ENCODE assay signal across 9 cellular contexts in the genomic region with DNA sequence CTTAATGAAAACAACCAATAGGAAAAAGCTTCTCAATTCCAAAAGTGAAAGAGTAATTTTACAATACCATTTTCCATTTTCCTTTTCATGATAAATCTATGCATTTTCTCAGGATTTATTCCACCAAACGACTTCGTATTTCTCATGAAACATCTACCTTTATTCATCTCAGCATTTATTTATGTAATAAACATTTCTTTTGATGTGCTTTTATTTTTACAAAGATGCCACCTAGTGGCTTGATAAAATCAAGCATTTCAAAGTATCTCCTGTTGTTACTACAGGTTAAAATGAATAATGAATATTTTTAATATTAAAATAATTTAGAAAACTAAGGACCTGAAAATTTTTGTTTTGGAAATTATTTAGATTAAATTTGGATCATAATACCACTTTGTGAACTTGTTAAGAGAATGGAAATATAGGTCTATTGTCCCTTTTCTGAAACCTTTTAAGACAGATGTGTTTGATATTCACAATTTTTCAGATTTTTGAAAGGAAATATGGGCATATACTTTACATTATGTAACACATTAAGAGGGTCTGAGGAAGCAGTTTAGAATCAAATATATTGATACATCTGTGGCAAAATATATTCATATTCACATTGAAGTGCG. TPM values are rescaled to one million over a fixed set of nuclear protein-coding genes. Genes with fewer than 3 reads are reported as not detected.
A peak's percentile ranks its signal among the peaks of the same experiment; 100 is the strongest.
DNase-seq lines count a peak whose midpoint lies in the region; ATAC-seq and TF ChIP-seq lines count a peak whose summit lies in the region.
"Had no signal": no experiment of that assay in that cellular context is flagged by ENCODE, and none has a peak within 500 bp of the region (broad histone marks: within the 10 kb centered on the region; RNA-seq: fewer than 3 reads in every experiment).

No MANE protein-coding gene starts in this region.

- H3K36me3 ChIP-seq in cardiac muscle cell (no peaks in the 10 kb centered on the region), Panc1 (ENCODE audit: control insufficient read depth, insufficient read depth, low read length) (peaks cover 2% of the 10 kb centered on the region), upper lobe of left lung (peaks cover 0 to 6% (median 0%) of the 10 kb centered on the region in 4 donors)

- TF ChIP-seq CTCF in cardiac muscle cell (IDR thresholded peaks at IDR 0.05; ENCODE audit: low read depth, low read length) (peak; percentile 48), Panc1 (IDR thresholded peaks at IDR 0.05) (peak; percentile 26; the same call in 1 of the 2 replicates), fibroblast of villous mesenchyme (IDR thresholded peaks at IDR 0.05; ENCODE audit: insufficient read depth, low read depth, low read length) (peak; percentile 45), upper lobe of left lung (IDR thresholded peaks at IDR 0.05) (peak in 5 of 6 experiments; percentile 15 to 51 (median 21))

- no TSS peak for BruUV-seq in Panc1 (replicated peaks; lab: Mats Ljungman, UMichigan)

- peaks cover 15% of the 10 kb centered on the region for H3K27me3 Mint-ChIP-seq in stimulated activated memory B cell treated with anti-CD40 and anti-IgM and Interleukin-4, amounts not matched to agents 10 μg/mL and 1 μg/mL and 100 μg/mL, for 72 hours

- CTCF ChIA-PET in Panc1 (lab: Charles Lee) = no interaction called here

- POLR2A ChIA-PET in Panc1 (lab: Charles Lee) = interaction anchor here (0.6 kb wide), 1 partner anchor 19 kb away, joined by 3 read pairs; no protein-coding TSS in a partner anchor

- WGBS in upper lobe of left lung, 2 donors = 10 to 31% methylated on average over 3 of the region's 3 CpGs

- TF ChIP-seq POLR2A in upper lobe of left lung (IDR thresholded peaks at IDR 0.05) = no peak

- H3K4me3 ChIP-seq in cardiac muscle cell (no peak overlapping the region), Panc1 (ENCODE audit: low read depth in 2 of 2, low read length in 2 of 2) (no peak overlapping the region), fibroblast of villous mesenchyme (ENCODE audit: low read depth, low read length) (no peak overlapping the region), upper lobe of left lung (no peak overlapping the region)

- no peak overlapping the region for H3K4me3 Mint-ChIP-seq in stimulated activated memory B cell treated with anti-CD40 and anti-IgM and Interleukin-4, amounts not matched to agents 10 μg/mL and 1 μg/mL and 100 μg/mL, for 72 hours

- peaks cover 14% of the 10 kb centered on the region for H3K4me1 Mint-ChIP-seq in stimulated activated memory B cell treated with anti-CD40 and anti-IgM and Interleukin-4, amounts not matched to agents 10 μg/mL and 1 μg/mL and 100 μg/mL, for 72 hours

- H3K4me1 ChIP-seq in cardiac muscle cell (ENCODE audit: low read depth) (peaks cover 2% of the 10 kb centered on the region), Panc1 (ENCODE audit: control insufficient read depth, insufficient read depth, low read length) (peaks cover 3% of the 10 kb centered on the region; the same call in 1 of the 2 replicates), upper lobe of left lung (peaks cover 7 to 11% (median 9%) of the 10 kb centered on the region in 4 donors)

- no peaks in the 10 kb centered on the region for H3K9me3 Mint-ChIP-seq in stimulated activated memory B cell treated with anti-CD40 and anti-IgM and Interleukin-4, amounts not matched to agents 10 μg/mL and 1 μg/mL and 100 μg/mL, for 72 hours

- H3K9me3 ChIP-seq in cardiac muscle cell (ENCODE audit: low read depth) = no peaks in the 10 kb centered on the region
- H3K9me3 ChIP-seq in Panc1 (ENCODE audit: control insufficient read depth, insufficient read depth, low read depth, low read length) = no peaks in the 10 kb centered on the region
- no peaks in the 10 kb centered on the region for H3K9me3 ChIP-seq in upper lobe of left lung

- H3K27ac ChIP-seq in cardiac muscle cell = no peak overlapping the region
- H3K27ac ChIP-seq in Panc1 (ENCODE audit: low read length) = no peak overlapping the region
- no peak overlapping the region for H3K27ac ChIP-seq in upper lobe of left lung

- H3K27me3 ChIP-seq in cardiac muscle cell (no peaks in the 10 kb centered on the region), Panc1 (ENCODE audit: control insufficient read depth, insufficient read depth, low read length) (peaks cover 8% of the 10 kb centered on the region), upper lobe of left lung (no peaks in the 10 kb centered on the region)

- peak in 1 of 2 donors; percentile 41 for DNase-seq in cardiac muscle cell (ENCODE audit: low read depth in 1 of 2, low spot score in 1 of 2)
- DNase-seq in Right ventricle myocardium superior = no peak
- no peak for DNase-seq in Panc1 (ENCODE audit: low read depth, low spot score)
- DNase-seq in fibroblast of villous mesenchyme (ENCODE audit: low read depth) = peak; percentile 44
- DNase-seq in upper lobe of left lung = no peak
- DNase-seq in SHP77 treated with DMSO at 0.1 percent for 48 hours (lab: John Stamatoyannopoulos, UW) = no peak
- no peak for DNase-seq in activated CD4-positive, alpha-beta T cell treated with anti-CD3 and anti-CD28 coated beads, Interleukin-2, amount 50 U/mL, for 48 hours

- no peak overlapping the region for H3K27ac Mint-ChIP-seq in stimulated activated memory B cell treated with anti-CD40 and anti-IgM and Interleukin-4, amounts not matched to agents 10 μg/mL and 1 μg/mL and 100 μg/mL, for 72 hours

- in situ Hi-C loops in Panc1 (cut with HindIII; ENCODE audit: low pct_unique_long_range_greater_than_20kb, low sequenced_read_pairs) = no loop called here

- intact Hi-C loops in Right ventricle myocardium superior (cut with DNase I) (no loop called here), Panc1 (cut with micrococcal nuclease; ENCODE audit: unreplicated experiment) (no loop called here)

- no peak for TF ChIP-seq EP300 in upper lobe of left lung (IDR thresholded peaks at IDR 0.05)

- peaks cover 5% of the 10 kb centered on the region for H3K36me3 Mint-ChIP-seq in stimulated activated memory B cell treated with anti-CD40 and anti-IgM and Interleukin-4, amounts not matched to agents 10 μg/mL and 1 μg/mL and 100 μg/mL, for 72 hours

- no peak for ATAC-seq in Right ventricle myocardium superior (ENCODE audit: poor library complexity)
- no peak for ATAC-seq in Panc1
- no peak for ATAC-seq in upper lobe of left lung (ENCODE audit: low FRiP score in 2 of 2)
- ATAC-seq in stimulated activated memory B cell treated with anti-CD40 and anti-IgM and Interleukin-4, amounts not matched to agents 10 μg/mL and 1 μg/mL and 100 μg/mL, for 72 hours = no peak

RNA-seq across cellular contexts. Expression of a gene that starts 2.7 kb away (rescaled TPM):
- total RNA-seq in cardiac muscle cell (1.2 and 3.5 TPM in 2 replicates), Right ventricle myocardium superior (0.30 TPM), Panc1 (2021; ENCODE audit: unreplicated experiment) (0.59 TPM), fibroblast of villous mesenchyme (0.43 and 0.97 TPM in 2 replicates), upper lobe of left lung (10 to 100 TPM in 1 of 6 donors, 1 to 10 TPM in 3, under 1 TPM in 2; 0.66 to 19.7 (median 2.0) TPM)
- polyA plus RNA-seq in cardiac muscle cell = 0.20 and 1.1 TPM in 2 replicates
- 0.08 TPM for polyA plus RNA-seq in Panc1 (2012; ENCODE audit: insufficient read length)
- total RNA-seq: T-helper 2 cell treated with Interferon-gamma antibody and Interleukin-4, amounts not matched to agents 100 ng/mL and 5 ng/mL, for 36 hours had no signal

RNA-seq across cellular contexts. Expression of a gene that starts 20.5 kb away (rescaled TPM):
- total RNA-seq in cardiac muscle cell = 63.9 and 64.0 TPM in 2 replicates
- 216 and 217 TPM in 2 replicates for polyA plus RNA-seq in cardiac muscle cell
- 322 TPM for total RNA-seq in Right ventricle myocardium superior
- 53.4 TPM for total RNA-seq in Panc1 (2021; ENCODE audit: unreplicated experiment)
- polyA plus RNA-seq in Panc1 (2012; ENCODE audit: insufficient read length) = 29.2 TPM
- total RNA-seq in fibroblast of villous mesenchyme = 28.0 and 43.2 TPM in 2 replicates
- 10 to 100 TPM; 11.5 to 65.8 (median 43.0) TPM for total RNA-seq in upper lobe of left lung
